2 cellular contexts compared by ENCODE assay signal in genomic region chr4:37964734-37965457, GRCh38.
TF ChIP-seq lines count a peak whose summit lies in the region.

No MANE protein-coding gene starts in this region.

TF ChIP-seq in GM12878, 131 proteins besides CTCF, POLR2A, EP300 and RAD21 (continues in another document):
- TF ChIP-seq ZBED1 (IDR thresholded peaks at IDR 0.05; ENCODE audit: borderline replicate concordance), result no peak
- TF ChIP-seq SPI1 (IDR thresholded peaks at IDR 0.05; ENCODE audit: borderline replicate concordance, insufficient read depth, low read depth, low read length), result no peak
- no peak for TF ChIP-seq CHD1 (IDR thresholded peaks at IDR 0.05; ENCODE audit: low read depth, low read length)
- no peak for TF ChIP-seq CHD4 (IDR thresholded peaks at IDR 0.05)
- TF ChIP-seq ZNF384 (IDR thresholded peaks at IDR 0.05; ENCODE audit: borderline replicate concordance, low read depth, low read length), result no peak
- TF ChIP-seq, protein P1, sequence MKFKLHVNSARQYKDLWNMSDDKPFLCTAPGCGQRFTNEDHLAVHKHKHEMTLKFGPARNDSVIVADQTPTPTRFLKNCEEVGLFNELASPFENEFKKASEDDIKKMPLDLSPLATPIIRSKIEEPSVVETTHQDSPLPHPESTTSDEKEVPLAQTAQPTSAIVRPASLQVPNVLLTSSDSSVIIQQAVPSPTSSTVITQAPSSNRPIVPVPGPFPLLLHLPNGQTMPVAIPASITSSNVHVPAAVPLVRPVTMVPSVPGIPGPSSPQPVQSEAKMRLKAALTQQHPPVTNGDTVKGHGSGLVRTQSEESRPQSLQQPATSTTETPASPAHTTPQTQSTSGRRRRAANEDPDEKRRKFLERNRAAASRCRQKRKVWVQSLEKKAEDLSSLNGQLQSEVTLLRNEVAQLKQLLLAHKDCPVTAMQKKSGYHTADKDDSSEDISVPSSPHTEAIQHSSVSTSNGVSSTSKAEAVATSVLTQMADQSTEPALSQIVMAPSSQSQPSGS (IDR thresholded peaks at IDR 0.05; ENCODE audit: low read length), result peak; percentile 49; the same call in 1 of the 2 replicates
- peak; percentile 57 for TF ChIP-seq MEF2B (IDR thresholded peaks at IDR 0.05; ENCODE audit: partially characterized antibody, poor library complexity, severe bottlenecking)
- no peak for TF ChIP-seq ETV6 (conservative IDR thresholded peaks at IDR 0.05 in 1 of 2, IDR thresholded peaks at IDR 0.05 in 1 of 2; ENCODE audit: borderline replicate concordance in 1 of 2, low read depth in 1 of 2)
- no peak for TF ChIP-seq FOS (IDR thresholded peaks at IDR 0.05; ENCODE audit: borderline replicate concordance, extremely low read depth, insufficient read length)
- peak; percentile 57; the same call in 1 of the 2 replicates for TF ChIP-seq MLLT1 (IDR thresholded peaks at IDR 0.05)
- no peak for TF ChIP-seq ELK1 (IDR thresholded peaks at IDR 0.05; ENCODE audit: low read depth, low read length)
- TF ChIP-seq RAD51 (IDR thresholded peaks at IDR 0.05), result no peak
- TF ChIP-seq, protein P2, sequence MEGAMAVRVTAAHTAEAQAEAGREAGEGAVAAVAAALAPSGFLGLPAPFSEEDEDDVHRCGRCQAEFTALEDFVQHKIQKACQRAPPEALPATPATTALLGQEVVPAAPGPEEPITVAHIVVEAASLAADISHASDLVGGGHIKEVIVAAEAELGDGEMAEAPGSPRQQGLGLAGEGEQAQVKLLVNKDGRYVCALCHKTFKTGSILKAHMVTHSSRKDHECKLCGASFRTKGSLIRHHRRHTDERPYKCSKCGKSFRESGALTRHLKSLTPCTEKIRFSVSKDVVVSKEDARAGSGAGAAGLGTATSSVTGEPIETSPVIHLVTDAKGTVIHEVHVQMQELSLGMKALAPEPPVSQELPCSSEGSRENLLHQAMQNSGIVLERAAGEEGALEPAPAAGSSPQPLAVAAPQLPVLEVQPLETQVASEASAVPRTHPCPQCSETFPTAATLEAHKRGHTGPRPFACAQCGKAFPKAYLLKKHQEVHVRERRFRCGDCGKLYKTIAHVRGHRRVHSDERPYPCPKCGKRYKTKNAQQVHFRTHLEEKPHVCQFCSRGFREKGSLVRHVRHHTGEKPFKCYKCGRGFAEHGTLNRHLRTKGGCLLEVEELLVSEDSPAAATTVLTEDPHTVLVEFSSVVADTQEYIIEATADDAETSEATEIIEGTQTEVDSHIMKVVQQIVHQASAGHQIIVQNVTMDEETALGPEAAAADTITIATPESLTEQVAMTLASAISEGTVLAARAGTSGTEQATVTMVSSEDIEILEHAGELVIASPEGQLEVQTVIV (IDR thresholded peaks at IDR 0.05; ENCODE audit: borderline replicate concordance, partially characterized antibody), result no peak
- no peak for TF ChIP-seq IRF4 (IDR thresholded peaks at IDR 0.05; ENCODE audit: low read depth, low read length)
- no peak for TF ChIP-seq BMI1 (IDR thresholded peaks at IDR 0.05; ENCODE audit: borderline replicate concordance)
- TF ChIP-seq ZNF207 (IDR thresholded peaks at IDR 0.05; ENCODE audit: borderline replicate concordance), result no peak
- no peak for TF ChIP-seq NBN (IDR thresholded peaks at IDR 0.05)
- peak; percentile 44 for TF ChIP-seq MTA2 (IDR thresholded peaks at IDR 0.05; ENCODE audit: low read depth)
- TF ChIP-seq NFIC (IDR thresholded peaks at IDR 0.05; ENCODE audit: low read depth, low read length), result no peak
- TF ChIP-seq SKIL (IDR thresholded peaks at IDR 0.05; ENCODE audit: low read depth, poor library complexity, severe bottlenecking), result no peak
- TF ChIP-seq MYB (IDR thresholded peaks at IDR 0.05; ENCODE audit: borderline replicate concordance, low read depth, low read length), result no peak
- no peak for TF ChIP-seq EED (IDR thresholded peaks at IDR 0.05; ENCODE audit: low read depth)
- TF ChIP-seq POLR2AphosphoS2 (IDR thresholded peaks at IDR 0.05; ENCODE audit: low read depth, low read length), result no peak
- peak; percentile 81 for TF ChIP-seq MEF2A (IDR thresholded peaks at IDR 0.05; ENCODE audit: insufficient read depth, low read depth, low read length)
- TF ChIP-seq RB1 (IDR thresholded peaks at IDR 0.05; ENCODE audit: borderline replicate concordance), result no peak

TF ChIP-seq in HepG2, 621 proteins besides CTCF, POLR2A, EP300 and RAD21:
- TF ChIP-seq ZNF749 (CRISPR knock-in tag; IDR thresholded peaks at IDR 0.05; ENCODE audit: borderline replicate concordance) (no peak), ZNF124 (CRISPR knock-in tag; IDR thresholded peaks at IDR 0.05) (no peak), ZNF687 (CRISPR knock-in tag; IDR thresholded peaks at IDR 0.05) (no peak), GMEB1 (CRISPR knock-in tag; IDR thresholded peaks at IDR 0.05; ENCODE audit: borderline replicate concordance) (no peak)
